2 cellular contexts compared by ENCODE assay signal in genomic region chr19:3666545-3666856, GRCh38.
TF ChIP-seq lines count a peak whose summit lies in the region.

No MANE protein-coding gene starts in this region.

TF ChIP-seq in PFSK-1, 5 proteins besides CTCF, POLR2A, EP300 and RAD21:
- peak; percentile 27 for TF ChIP-seq FOXP2 (optimal IDR thresholded peaks at IDR 0.05; ENCODE audit: borderline replicate concordance, extremely low read depth, extremely low read length, insufficient read depth)

TF ChIP-seq in H1, 55 proteins besides CTCF, POLR2A, EP300 and RAD21:
- peak; percentile 83; the same call in 1 of the 2 replicates for TF ChIP-seq KDM1A (IDR thresholded peaks at IDR 0.05; ENCODE audit: borderline replicate concordance, low read length)
